Comparison of ENCODE assay signal across 2 cellular contexts in the genomic region with DNA sequence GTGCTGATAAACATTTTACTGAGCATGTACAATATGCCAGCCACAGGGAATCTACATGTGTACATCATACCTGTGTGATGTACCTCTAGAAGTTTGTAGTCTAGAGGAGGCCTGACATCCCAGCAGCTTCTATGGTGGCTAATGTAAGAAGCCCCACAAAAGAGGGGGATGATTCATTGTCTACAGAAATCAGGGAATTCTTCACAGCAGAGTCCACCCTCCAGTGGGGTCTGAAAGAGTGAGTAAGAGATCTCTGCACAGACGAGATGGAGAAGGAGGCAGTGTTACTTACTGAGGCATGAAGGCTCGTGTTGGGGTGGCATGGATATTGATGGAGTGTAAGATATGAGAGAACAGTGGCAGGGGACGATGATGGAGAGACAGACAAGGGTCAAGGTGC.
TF ChIP-seq lines count a peak whose summit lies in the region.

No MANE protein-coding gene starts in this region.

TF ChIP-seq in IMR-90, 13 proteins besides CTCF, POLR2A, EP300 and RAD21:
- TF ChIP-seq RCOR1 (IDR thresholded peaks at IDR 0.05; ENCODE audit: insufficient replicate concordance, low read length) (no peak), MAFK (IDR thresholded peaks at IDR 0.05; ENCODE audit: low read depth, low read length) (no peak), CEBPB (IDR thresholded peaks at IDR 0.05; ENCODE audit: low read depth, low read length) (no peak)
- TF ChIP-seq, protein P1, sequence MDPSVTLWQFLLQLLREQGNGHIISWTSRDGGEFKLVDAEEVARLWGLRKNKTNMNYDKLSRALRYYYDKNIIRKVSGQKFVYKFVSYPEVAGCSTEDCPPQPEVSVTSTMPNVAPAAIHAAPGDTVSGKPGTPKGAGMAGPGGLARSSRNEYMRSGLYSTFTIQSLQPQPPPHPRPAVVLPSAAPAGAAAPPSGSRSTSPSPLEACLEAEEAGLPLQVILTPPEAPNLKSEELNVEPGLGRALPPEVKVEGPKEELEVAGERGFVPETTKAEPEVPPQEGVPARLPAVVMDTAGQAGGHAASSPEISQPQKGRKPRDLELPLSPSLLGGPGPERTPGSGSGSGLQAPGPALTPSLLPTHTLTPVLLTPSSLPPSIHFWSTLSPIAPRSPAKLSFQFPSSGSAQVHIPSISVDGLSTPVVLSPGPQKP (IDR thresholded peaks at IDR 0.05; ENCODE audit: borderline replicate concordance, low read depth, low read length), result no peak

TF ChIP-seq in HepG2, 621 proteins besides CTCF, POLR2A, EP300 and RAD21:
- TF ChIP-seq ARNTL (CRISPR knock-in tag; IDR thresholded peaks at IDR 0.05) (no peak), ISX (CRISPR knock-in tag; conservative IDR thresholded peaks at IDR 0.05) (no peak)
- TF ChIP-seq, protein P2, sequence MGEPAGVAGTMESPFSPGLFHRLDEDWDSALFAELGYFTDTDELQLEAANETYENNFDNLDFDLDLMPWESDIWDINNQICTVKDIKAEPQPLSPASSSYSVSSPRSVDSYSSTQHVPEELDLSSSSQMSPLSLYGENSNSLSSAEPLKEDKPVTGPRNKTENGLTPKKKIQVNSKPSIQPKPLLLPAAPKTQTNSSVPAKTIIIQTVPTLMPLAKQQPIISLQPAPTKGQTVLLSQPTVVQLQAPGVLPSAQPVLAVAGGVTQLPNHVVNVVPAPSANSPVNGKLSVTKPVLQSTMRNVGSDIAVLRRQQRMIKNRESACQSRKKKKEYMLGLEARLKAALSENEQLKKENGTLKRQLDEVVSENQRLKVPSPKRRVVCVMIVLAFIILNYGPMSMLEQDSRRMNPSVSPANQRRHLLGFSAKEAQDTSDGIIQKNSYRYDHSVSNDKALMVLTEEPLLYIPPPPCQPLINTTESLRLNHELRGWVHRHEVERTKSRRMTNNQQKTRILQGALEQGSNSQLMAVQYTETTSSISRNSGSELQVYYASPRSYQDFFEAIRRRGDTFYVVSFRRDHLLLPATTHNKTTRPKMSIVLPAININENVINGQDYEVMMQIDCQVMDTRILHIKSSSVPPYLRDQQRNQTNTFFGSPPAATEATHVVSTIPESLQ (CRISPR knock-in tag; conservative IDR thresholded peaks at IDR 0.05), result no peak
